1 cellular context compared by ENCODE assay signal in genomic region chr6:108222504-108222903, GRCh38.
TF ChIP-seq lines count a peak whose summit lies in the region.

No MANE protein-coding gene starts in this region.

TF ChIP-seq in WTC11, 78 proteins besides CTCF, POLR2A, EP300 and RAD21 (continued from another document):
- no peak for TF ChIP-seq E2F1 (CRISPR knock-in tag; IDR thresholded peaks at IDR 0.05)
